ENCODE assay signal across 9 cellular contexts in genomic region chr19:44913512-44914435, GRCh38. TPM values are rescaled to one million over a fixed set of nuclear protein-coding genes. Genes with fewer than 3 reads are reported as not detected.
DNase-seq lines count a peak whose midpoint lies in the region; ATAC-seq and TF ChIP-seq lines count a peak whose summit lies in the region.
"Not testable (repeated sequence)": the region's sequence is repeated elsewhere in the genome, so short reads cannot be mapped to it uniquely, and the experiment has no call there.
"Had no signal": no experiment of that assay in that cellular context is flagged by ENCODE, and none has a peak within 500 bp of the region (broad histone marks: within the 10 kb centered on the region; RNA-seq: fewer than 3 reads in every experiment).

No MANE protein-coding gene starts in this region.

- not testable (repeated sequence) for ATAC-seq in IMR-90 (ENCODE audit: low read depth); WTC11

- H3K27ac ChIP-seq in IMR-90 (ENCODE audit: insufficient read depth, low read length); mammary epithelial cell (ENCODE audit: insufficient read depth, low read depth, low read length); trophoblast cell (ENCODE audit: low read depth, low read length): not testable (repeated sequence)

- H3K14ac ChIP-seq in IMR-90 (replicated peaks; ENCODE audit: low read depth, low read length); trophoblast cell (ENCODE audit: low read length): not testable (repeated sequence)

- not testable (repeated sequence) for H3K36me3 Mint-ChIP-seq in WTC11, immature natural killer cell

- H4K8ac ChIP-seq in IMR-90 (ENCODE audit: low read depth in 2 of 2, low read length in 2 of 2) (peak overlapping the region; percentile 55 to 85; a peak in 2 of 4 replicates), trophoblast cell (ENCODE audit: low read depth, low read length) (peak overlapping the region; percentile 3)

- not testable (repeated sequence) for H3K4me2 ChIP-seq in IMR-90 (ENCODE audit: low read depth, low read length)
- H3K4me2 ChIP-seq in mammary epithelial cell (ENCODE audit: insufficient read depth, low read depth, low read length) (peak overlapping the region; percentile 85), trophoblast cell (ENCODE audit: low read length) (peak overlapping the region; percentile 61)

- H3K4me3 ChIP-seq in AG04449 (ENCODE audit: low read depth, low read length), result peak overlapping the region; percentile 58; the same call in 1 of the 2 replicates
- H3K4me3 ChIP-seq in IMR-90 (ENCODE audit: insufficient read depth, low read depth, low read length); mammary epithelial cell (replicated peaks in 1 of 3; ENCODE audit: insufficient read depth in 1 of 3, low read depth in 2 of 3, low read length in 3 of 3); trophoblast cell (ENCODE audit: low read depth, low read length): not testable (repeated sequence)

- H3K79me1 ChIP-seq in IMR-90 (ENCODE audit: low read depth in 1 of 2, low read length in 2 of 2); trophoblast cell (ENCODE audit: low read length): not testable (repeated sequence)

- not testable (repeated sequence) for TF ChIP-seq RAD21 in IMR-90 (IDR thresholded peaks at IDR 0.05; ENCODE audit: low read length)

- not testable (repeated sequence) for H3K9me3 ChIP-seq in IMR-90 (ENCODE audit: control insufficient read depth, insufficient read depth, low read length); mammary epithelial cell (replicated peaks; ENCODE audit: insufficient read depth, low read length); trophoblast cell (ENCODE audit: insufficient read depth, low read depth, low read length)

- BruUV-seq in IMR-90 (replicated peaks; lab: Mats Ljungman, UMichigan); mammary epithelial cell (replicated peaks; lab: Mats Ljungman, UMichigan): not testable (repeated sequence)

- not testable (repeated sequence) for H2BK12ac ChIP-seq in trophoblast cell (ENCODE audit: low read length)

- H3K4me3 Mint-ChIP-seq in WTC11 (peak overlapping the region; percentile 98), immature natural killer cell (peak overlapping the region in 4 of 5 donors; percentile 38 to 84 (median 57))

- in situ Hi-C loops in IMR-90 (cut with MboI; ENCODE audit: low sequenced_read_pairs), result loop anchor here (5.0 kb wide), 1 partner anchor 39 kb away; no protein-coding TSS in a partner anchor
- in situ Hi-C loops in mammary epithelial cell (cut with MboI; ENCODE audit: low sequenced_read_pairs in 2 of 2), result loop anchor here in 1 of 2 donors (5.0 kb wide), 1 partner anchor 39 kb away; no protein-coding TSS in a partner anchor

- not testable (repeated sequence) for H3K27me3 Mint-ChIP-seq in WTC11 (ENCODE audit: low read depth)
- H3K27me3 Mint-ChIP-seq in immature natural killer cell (ENCODE audit: low read depth in 3 of 3), result peaks cover 5 to 20% (median 13%) of the 10 kb centered on the region in 3 donors

- not testable (repeated sequence) for H2AK9ac ChIP-seq in IMR-90 (replicated peaks; ENCODE audit: low read depth, low read length, poor library complexity)

- H3K27ac Mint-ChIP-seq in WTC11 (peak overlapping the region; percentile 99), immature natural killer cell (peak overlapping the region in 2 of 6 donors; percentile 17 to 73)

- H3K9ac ChIP-seq in IMR-90 (ENCODE audit: low read depth, low read length); mammary epithelial cell (ENCODE audit: insufficient read depth, low read length); trophoblast cell (ENCODE audit: low read length): not testable (repeated sequence)

- not testable (repeated sequence) for H4K91ac ChIP-seq in IMR-90 (ENCODE audit: insufficient read depth, low read depth, low read length)
- H4K91ac ChIP-seq in trophoblast cell (ENCODE audit: low read depth, low read length), result peak overlapping the region; percentile 52

- not testable (repeated sequence) for H2BK5ac ChIP-seq in IMR-90 (ENCODE audit: low read depth, low read length, poor library complexity, severe bottlenecking); trophoblast cell (ENCODE audit: low read depth, low read length, poor library complexity)

- H2BK120ac ChIP-seq in IMR-90 (ENCODE audit: low read depth, low read length); trophoblast cell (ENCODE audit: insufficient read depth, low read length, poor library complexity): not testable (repeated sequence)

- not testable (repeated sequence) for H2BK20ac ChIP-seq in IMR-90 (ENCODE audit: low read depth, low read length)

- intact Hi-C loops in IMR-90 (cut with micrococcal nuclease); mammary epithelial cell (cut with micrococcal nuclease): not testable (repeated sequence)

- not testable (repeated sequence) for DNase-seq in AG04449 (ENCODE audit: low read depth, low spot score); IMR-90; WTC11 (ENCODE audit: low spot score); mammary epithelial cell; immature natural killer cell; trophoblast cell

- H3K56ac ChIP-seq in IMR-90 (ENCODE audit: extremely low read depth, insufficient read depth, low read length), result not testable (repeated sequence)

- H3K79me2 ChIP-seq in mammary epithelial cell (ENCODE audit: insufficient read depth, low read length); trophoblast cell (ENCODE audit: control insufficient read depth, insufficient read depth, low read length, poor library complexity): not testable (repeated sequence)

- H4K5ac ChIP-seq in IMR-90 (ENCODE audit: low read depth, low read length), result not testable (repeated sequence)

- H3K4me1 ChIP-seq in IMR-90 (ENCODE audit: control insufficient read depth, insufficient read depth, low read length) (peaks cover 12% of the 10 kb centered on the region), mammary epithelial cell (ENCODE audit: insufficient read depth, low read length) (peaks cover 10% of the 10 kb centered on the region), trophoblast cell (ENCODE audit: control insufficient read depth in 1 of 2, insufficient read depth in 2 of 2, low read length in 2 of 2) (peaks cover 5 to 14% of the 10 kb centered on the region in 2 experiments)

- not testable (repeated sequence) for H3K36me3 ChIP-seq in IMR-90 (ENCODE audit: control insufficient read depth, insufficient read depth, low read length); mammary epithelial cell (ENCODE audit: insufficient read depth, low read length); trophoblast cell (ENCODE audit: control insufficient read depth in 1 of 2, insufficient read depth in 2 of 2, low read length in 2 of 2)

- H3K9me1 ChIP-seq in IMR-90 (ENCODE audit: insufficient read depth, low read length), result not testable (repeated sequence)

- 78% methylated on average over 8 of the region's 23 CpGs; no CpG with 5 or more reads in 1 of the 2 experiments for WGBS in IMR-90 (ENCODE audit: extremely low coverage in 2 of 2, insufficient read length in 1 of 2), 2 experiments
- WGBS in mammary epithelial cell (ENCODE audit: low coverage, missing lambda C conversion rate), result 52% methylated on average over 22 of the region's 23 CpGs
- WGBS in trophoblast cell (ENCODE audit: extremely low coverage, insufficient coverage, insufficient read length), result no CpG with 5 or more reads among the region's 23 CpGs

- peak overlapping the region; percentile 94 for H2AFZ ChIP-seq in IMR-90 (replicated peaks; ENCODE audit: low read length, poor library complexity)
- peak overlapping the region; percentile 98 for H2AFZ ChIP-seq in mammary epithelial cell (ENCODE audit: low read depth, low read length)
- H2AFZ ChIP-seq in trophoblast cell (ENCODE audit: insufficient read depth, low read length, poor library complexity), result not testable (repeated sequence)

- CTCF ChIA-PET in AG04449 (lab: Yijun Ruan, JAX) (interaction anchor here (0.7 to 1.5 kb wide), 4 partner anchors 9 to 39 kb away, joined by 3 to 4 read pairs (median 4); no protein-coding TSS in a partner anchor), WTC11 (lab: Charles Lee) (interaction anchor here (0.6 to 1.6 kb wide), 5 partner anchors 9 to 203 kb away, joined by 3 to 7 read pairs (median 5); no protein-coding TSS in a partner anchor)
- CTCF ChIA-PET in IMR-90 (lab: Yijun Ruan, JAX); mammary epithelial cell (lab: Charles Lee; ENCODE audit: low non-redundant PET): not testable (repeated sequence)

- dilution Hi-C loops in IMR-90 (cut with HindIII; ENCODE audit: low sequenced_read_pairs, unreplicated experiment), result not testable (repeated sequence)
- dilution Hi-C loops in mammary epithelial cell (cut with HindIII; ENCODE audit: low sequenced_read_pairs), result loop anchor here (5.0 kb wide), 3 partner anchors 39 to 129 kb away; no protein-coding TSS in a partner anchor

- H3K23ac ChIP-seq in IMR-90 (ENCODE audit: low read depth, low read length); trophoblast cell (ENCODE audit: low read length): not testable (repeated sequence)

- H2BK15ac ChIP-seq in IMR-90 (ENCODE audit: low read depth, low read length), result not testable (repeated sequence)

- not testable (repeated sequence) for H3K27me3 ChIP-seq in IMR-90 (ENCODE audit: control insufficient read depth, insufficient read depth, low read length); mammary epithelial cell (ENCODE audit: insufficient read depth, low read length); trophoblast cell (ENCODE audit: insufficient read depth, low read length)

- H4K20me1 ChIP-seq in IMR-90 (ENCODE audit: insufficient read depth, low read length); mammary epithelial cell (ENCODE audit: insufficient read depth, low read length): not testable (repeated sequence)

- not testable (repeated sequence) for H4K12ac ChIP-seq in trophoblast cell (ENCODE audit: low read depth, low read length)

- POLR2A ChIA-PET in AG04449 (lab: Yijun Ruan, JAX); IMR-90 (lab: Charles Lee; ENCODE audit: unreplicated experiment): not testable (repeated sequence)
- POLR2A ChIA-PET in WTC11 (lab: Charles Lee), result interaction anchor here (1.2 to 1.4 kb wide), 2 partner anchors 41 to 65 kb away, joined by 3 to 8 read pairs; no protein-coding TSS in a partner anchor

- not testable (repeated sequence) for H3K18ac ChIP-seq in IMR-90 (ENCODE audit: low read depth, low read length); trophoblast cell (ENCODE audit: low read length)

- peak overlapping the region; percentile 85; the same call in 1 of the 2 replicates for H2AK5ac ChIP-seq in IMR-90 (ENCODE audit: low read depth, low read length)
- H2AK5ac ChIP-seq in trophoblast cell (ENCODE audit: low read length), result not testable (repeated sequence)

- peaks cover 33% of the 10 kb centered on the region for H3K4me1 Mint-ChIP-seq in WTC11
- not testable (repeated sequence) for H3K4me1 Mint-ChIP-seq in immature natural killer cell

- TF ChIP-seq POLR2A in IMR-90 (IDR thresholded peaks at IDR 0.05; ENCODE audit: low read depth, low read length), result not testable (repeated sequence)

- not testable (repeated sequence) for H3K9me3 Mint-ChIP-seq in WTC11, immature natural killer cell

- H3K4ac ChIP-seq in IMR-90 (ENCODE audit: low read depth, low read length); trophoblast cell (ENCODE audit: low read depth, low read length): not testable (repeated sequence)

- TF ChIP-seq CTCF in AG04449 (IDR thresholded peaks at IDR 0.05; ENCODE audit: insufficient read depth, low read length, missing control alignments); IMR-90 (conservative IDR thresholded peaks at IDR 0.05; ENCODE audit: low read depth, low read length); WTC11 (IDR thresholded peaks at IDR 0.05); mammary epithelial cell (conservative IDR thresholded peaks at IDR 0.05 in 1 of 2, IDR thresholded peaks at IDR 0.05 in 1 of 2; ENCODE audit: extremely low read depth in 1 of 2, insufficient read depth in 1 of 2, low read depth in 1 of 2, low read length in 2 of 2): not testable (repeated sequence)

RNA-seq across cellular contexts. Expression of gene APOC1, which starts 0.6 kb away (rescaled TPM):
- not detected in 2 replicates for total RNA-seq in IMR-90 (2012; rRNA removed)
- 1.1 and 1.4 TPM in 2 replicates for polyA plus RNA-seq in IMR-90 (2012; rRNA removed)
- 1.8 and 2.4 TPM in 2 replicates for polyA plus RNA-seq in IMR-90 (2012; cell fraction: cytosol; rRNA removed)
- 0.34 TPM in 1 of 2 replicates, not detected in the other for polyA plus RNA-seq in IMR-90 (2012; cell fraction: nucleus; rRNA removed; ENCODE audit: low replicate concordance)
- total RNA-seq in WTC11 (2021), result 76.2 to 101 TPM (median 86.5 TPM) in 3 replicates
- 10 to 100 TPM in 1 of 2 donors, 1 to 10 TPM in 1; 1.0 to 13.6 TPM for total RNA-seq in mammary epithelial cell
- polyA plus RNA-seq in mammary epithelial cell, result 11.9 TPM
- 7.6 TPM for polyA minus RNA-seq in mammary epithelial cell
- polyA plus RNA-seq in immature natural killer cell, result under 1 TPM in 1 of 3 donors, not detected in 2; 0.47 TPM
- 192 and 210 TPM in 2 replicates for polyA plus RNA-seq in trophoblast cell (2013)

RNA-seq across cellular contexts. Expression of gene APOE, which starts 8.2 kb away (rescaled TPM):
- total RNA-seq in IMR-90 (2012; rRNA removed) (0.18 TPM in 1 of 2 replicates, not detected in the other), WTC11 (2021) (815 to 837 TPM (median 824 TPM) in 3 replicates), mammary epithelial cell (100 to 1,000 TPM in 1 of 2 donors, 10 to 100 TPM in 1; 11.9 to 202 TPM)
- polyA plus RNA-seq in IMR-90 (2012; rRNA removed) (2.0 and 2.5 TPM in 2 replicates), mammary epithelial cell (19.9 TPM), immature natural killer cell (not detected)
- polyA plus RNA-seq in IMR-90 (2012; cell fraction: cytosol; rRNA removed), result 5.1 and 12.1 TPM in 2 replicates
- polyA plus RNA-seq in IMR-90 (2012; cell fraction: nucleus; rRNA removed; ENCODE audit: low replicate concordance), result 6.2 and 7.9 TPM in 2 replicates
- polyA minus RNA-seq in mammary epithelial cell, result 1.4 TPM
- 836 and 837 TPM in 2 replicates for polyA plus RNA-seq in trophoblast cell (2013)

RNA-seq across cellular contexts. Expression of gene TOMM40, which starts 22.7 kb away (rescaled TPM):
- total RNA-seq in IMR-90 (2012; rRNA removed), result 51.4 and 54.8 TPM in 2 replicates
- polyA plus RNA-seq in IMR-90 (2012; rRNA removed), result 62.6 and 71.9 TPM in 2 replicates
- 33.4 and 81.9 TPM in 2 replicates for polyA plus RNA-seq in IMR-90 (2012; cell fraction: cytosol; rRNA removed)
- 31.9 and 65.2 TPM in 2 replicates for polyA plus RNA-seq in IMR-90 (2012; cell fraction: nucleus; rRNA removed; ENCODE audit: low replicate concordance)
- 166 to 221 TPM (median 181 TPM) in 3 replicates for total RNA-seq in WTC11 (2021)
- total RNA-seq in mammary epithelial cell, result 100 to 1,000 TPM in 1 of 2 donors, 10 to 100 TPM in 1; 51.3 to 110 TPM
- 132 TPM for polyA plus RNA-seq in mammary epithelial cell
- polyA minus RNA-seq in mammary epithelial cell, result 66.3 TPM
- polyA plus RNA-seq in immature natural killer cell, result 10 to 100 TPM; 15.5 to 39.7 (median 25.6) TPM
- 49.1 and 50.5 TPM in 2 replicates for polyA plus RNA-seq in trophoblast cell (2013)

RNA-seq across cellular contexts. Expression of gene APOC4, which starts 28.3 kb away (rescaled TPM):
- total RNA-seq in IMR-90 (2012; rRNA removed) (not detected in 2 replicates), WTC11 (2021) (not detected in 3 replicates), mammary epithelial cell (not detected)
- polyA plus RNA-seq in IMR-90 (2012; rRNA removed) (not detected in 2 replicates), mammary epithelial cell (not detected), immature natural killer cell (not detected)
- polyA plus RNA-seq in IMR-90 (2012; cell fraction: cytosol; rRNA removed), result not detected in 2 replicates
- polyA plus RNA-seq in IMR-90 (2012; cell fraction: nucleus; rRNA removed; ENCODE audit: low replicate concordance), result not detected in 2 replicates
- not detected for polyA minus RNA-seq in mammary epithelial cell
- not detected in 2 replicates for polyA plus RNA-seq in trophoblast cell (2013)
- total RNA-seq: Daoy, kidney, psoas muscle had no signal
- polyA plus RNA-seq: psoas muscle had no signal

RNA-seq across cellular contexts. Expression of gene APOC2, which starts 32.1 kb away (rescaled TPM):
- total RNA-seq in IMR-90 (2012; rRNA removed) (not detected in 2 replicates), WTC11 (2021) (0.66 to 0.81 TPM in 2 of 3 replicates, not detected in the other), mammary epithelial cell (not detected)
- polyA plus RNA-seq in IMR-90 (2012; rRNA removed) (not detected in 2 replicates), mammary epithelial cell (not detected), immature natural killer cell (1 to 10 TPM in 1 of 3 donors, not detected in 2; 1.4 TPM)
- polyA plus RNA-seq in IMR-90 (2012; cell fraction: cytosol; rRNA removed), result not detected in 2 replicates
- polyA plus RNA-seq in IMR-90 (2012; cell fraction: nucleus; rRNA removed; ENCODE audit: low replicate concordance), result not detected in 2 replicates
- polyA minus RNA-seq in mammary epithelial cell, result not detected
- not detected in 2 replicates for polyA plus RNA-seq in trophoblast cell (2013)
- total RNA-seq: Daoy had no signal
- polyA plus RNA-seq: psoas muscle had no signal

Comparison
In these comparisons a context has a peak if more than half of its experiments do, and no peak if none do; other contexts are left out.
1. RNA of gene APOE, which starts 8.2 kb away (total RNA-seq): 815 to 837 TPM in WTC11 and 11.9 to 202 TPM in mammary epithelial cell; 0.18 TPM in IMR-90; every median in the first group is over 10 times any median in the second.